8 cellular contexts compared by ENCODE assay signal in genomic region chr7:151251926-151252835, GRCh38. TPM values are rescaled to one million over a fixed set of nuclear protein-coding genes. Genes with fewer than 3 reads are reported as not detected.
A peak's percentile ranks its signal among the peaks of the same experiment; 100 is the strongest.
DNase-seq lines count a peak whose midpoint lies in the region; FAIRE-seq and TF ChIP-seq lines count a peak whose summit lies in the region.

No MANE protein-coding gene starts in this region.

- peaks cover 11% of the 10 kb centered on the region for H3K36me3 Mint-ChIP-seq in Caco-2 (ENCODE audit: insufficient read depth, unreplicated experiment)

- no peak for FAIRE-seq in kidney (lab: Jason Lieb, UNC)

- H3K4me3 Mint-ChIP-seq in Caco-2 (ENCODE audit: unreplicated experiment) = peak overlapping the region; percentile 80

- H3K9me3 ChIP-seq in Caco-2 (no peaks in the 10 kb centered on the region), kidney (ENCODE audit: control insufficient read depth in 1 of 2, low read length in 2 of 2) (no peaks in the 10 kb centered on the region)

- CTCF ChIA-PET in Caco-2 (lab: Charles Lee) = interaction anchor here (0.6 kb wide), 1 partner anchor 189 kb away, joined by 4 read pairs; no protein-coding TSS in a partner anchor

- peaks cover 2% of the 10 kb centered on the region for H3K27me3 ChIP-seq in Caco-2 (replicated peaks; ENCODE audit: control insufficient read depth, insufficient read depth, low read length)

- peaks cover 16% of the 10 kb centered on the region for H3K27me3 Mint-ChIP-seq in Caco-2 (ENCODE audit: insufficient read depth, unreplicated experiment)

- H3K4me1 ChIP-seq in Caco-2 = peaks cover 27% of the 10 kb centered on the region
- peaks cover 18 to 37% of the 10 kb centered on the region in 2 donors for H3K4me1 ChIP-seq in kidney (ENCODE audit: control insufficient read depth in 1 of 2, insufficient read depth in 1 of 2, low read depth in 1 of 2, low read length in 2 of 2)

- TF ChIP-seq CTCF in Caco-2 (IDR thresholded peaks at IDR 0.05; ENCODE audit: insufficient read depth in 1 of 2, low read depth in 1 of 2, low read length in 1 of 2, severe bottlenecking in 1 of 2, unreplicated experiment in 1 of 2) = no peak
- no peak for TF ChIP-seq CTCF in cardiac fibroblast (IDR thresholded peaks at IDR 0.05; ENCODE audit: low read depth, low read length)
- TF ChIP-seq CTCF in kidney (IDR thresholded peaks at IDR 0.05; ENCODE audit: borderline replicate concordance, extremely low read depth, insufficient read depth) = no peak

- BruUV-seq in Caco-2 (replicated peaks; lab: Mats Ljungman, UMichigan) = no TSS peak

- intact Hi-C loops in Caco-2 (cut with micrococcal nuclease; ENCODE audit: unreplicated experiment) = no loop called here
- intact Hi-C loops in kidney (cut with DNase I) = no loop called here

- POLR2A ChIA-PET in Caco-2 (lab: Charles Lee) = interaction anchor here (1.0 kb wide), 1 partner anchor 20 kb away, joined by 4 read pairs; the partner anchor contains the start of gene CHPF2

- H3K27ac Mint-ChIP-seq in Caco-2 (ENCODE audit: unreplicated experiment) = peak overlapping the region; percentile 30

- H3K36me3 ChIP-seq in Caco-2 (ENCODE audit: control insufficient read depth, insufficient read depth, low read length) = no peaks in the 10 kb centered on the region
- no peaks in the 10 kb centered on the region for H3K36me3 ChIP-seq in kidney (ENCODE audit: control insufficient read depth in 1 of 2, insufficient read depth in 2 of 2, low read length in 2 of 2)

- peak overlapping the region; percentile 57 for H3K4me3 ChIP-seq in Caco-2 (ENCODE audit: low read depth, low read length)
- H3K4me3 ChIP-seq in cardiac fibroblast (replicated peaks in 1 of 2; ENCODE audit: low read depth in 2 of 2, low read length in 2 of 2) = peak overlapping the region; percentile 59 to 63
- H3K4me3 ChIP-seq in kidney (ENCODE audit: low read length in 2 of 2) = peak overlapping the region; percentile 70 to 80
- peak overlapping the region; percentile 27 to 50 (median 41) for H3K4me3 ChIP-seq in skin epidermis

- H3K9me3 Mint-ChIP-seq in Caco-2 (ENCODE audit: unreplicated experiment) = no peaks in the 10 kb centered on the region

- peak overlapping the region; percentile 82 to 85 for H3K9ac ChIP-seq in kidney (ENCODE audit: low read length in 2 of 2)

- peaks cover 26% of the 10 kb centered on the region for H3K4me1 Mint-ChIP-seq in Caco-2 (ENCODE audit: low read depth, unreplicated experiment)

- peak; percentile 77 to 83 for DNase-seq in Caco-2
- DNase-seq in NCI-H2107 (lab: John Stamatoyannopoulos, UW) = peak; percentile 66
- DNase-seq in cardiac fibroblast (ENCODE audit: low read depth in 2 of 2) = peak; percentile 69 to 84
- peak; percentile 90 for DNase-seq in kidney
- no peak for DNase-seq in stimulated activated CD4-positive, alpha-beta T cell treated with anti-CD3 and anti-CD28 coated beads, Interleukin-4, amount 100 ng/mL, for 24 hours
- no peak for DNase-seq in SW 1271 (lab: John Stamatoyannopoulos, UW)
- DNase-seq in stimulated activated CD8-positive, alpha-beta memory T cell treated with anti-CD3 and anti-CD28 coated beads, Interleukin-4, amount 100 ng/mL, for 48 hours = no peak

- H3K27ac ChIP-seq in kidney (ENCODE audit: low read depth in 2 of 2, low read length in 2 of 2) (peak overlapping the region; percentile 67 to 94), skin epidermis (peak overlapping the region in 19 of 21 experiments; percentile 42 to 91 (median 79))

RNA-seq across cellular contexts. Expression of gene SMARCD3, which starts 3.7 kb away (rescaled TPM):
- 20.2 and 27.8 TPM in 2 replicates for total RNA-seq in Caco-2 (2022)
- 52.5 TPM for total RNA-seq in kidney
- polyA plus RNA-seq in kidney (ENCODE audit: insufficient read depth, low read depth, low replicate concordance) = 46.4 TPM

RNA-seq across cellular contexts. Expression of gene CHPF2, which starts 19.9 kb away (rescaled TPM):
- total RNA-seq in Caco-2 (2022) (30.9 and 34.0 TPM in 2 replicates), kidney (45.2 TPM)
- polyA plus RNA-seq in kidney (ENCODE audit: insufficient read depth, low read depth, low replicate concordance) = 15.6 TPM

RNA-seq across cellular contexts. Expression of gene ABCF2, which starts 25.2 kb away (rescaled TPM):
- 50.8 and 57.8 TPM in 2 replicates for total RNA-seq in Caco-2 (2022)
- total RNA-seq in kidney = 30.8 TPM
- 22.5 TPM for polyA plus RNA-seq in kidney (ENCODE audit: insufficient read depth, low read depth, low replicate concordance)

RNA-seq across cellular contexts. Expression of gene H2BK1, which starts 41.9 kb away (rescaled TPM):
- not detected in 2 replicates for total RNA-seq in Caco-2 (2022)
- total RNA-seq in kidney = not detected
- not detected for polyA plus RNA-seq in kidney (ENCODE audit: insufficient read depth, low read depth, low replicate concordance)

Comparison
In these comparisons a context has a peak if more than half of its experiments do, and no peak if none do; other contexts are left out.
1. DNase-seq: peak in Caco-2 (2 of 2), NCI-H2107 (single experiment), cardiac fibroblast (2 of 2) and kidney (single experiment); none in stimulated activated CD4-positive, alpha-beta T cell treated with anti-CD3 and anti-CD28 coated beads, Interleukin-4, amount 100 ng/mL, for 24 hours (single experiment), SW 1271 (0 of 2) and stimulated activated CD8-positive, alpha-beta memory T cell treated with anti-CD3 and anti-CD28 coated beads, Interleukin-4, amount 100 ng/mL, for 48 hours (single experiment).
2. Peak in every context shown above with its lines, with median percentiles within 50 percentile points of each other: H3K4me3 ChIP-seq.